17 cellular contexts compared by ENCODE assay signal in genomic region chr20:50799176-50799889, GRCh38. TPM values are rescaled to one million over a fixed set of nuclear protein-coding genes. Genes with fewer than 3 reads are reported as not detected.
DNase-seq lines count a peak whose midpoint lies in the region; ATAC-seq and TF ChIP-seq lines count a peak whose summit lies in the region.
"Had no signal": no experiment of that assay in that cellular context is flagged by ENCODE, and none has a peak within 500 bp of the region (broad histone marks: within the 10 kb centered on the region; RNA-seq: fewer than 3 reads in every experiment).

No MANE protein-coding gene starts in this region.

- H3K4me1 Mint-ChIP-seq in activated naive CD8-positive, alpha-beta T cell treated with anti-CD3 and anti-CD28 coated beads for 36 hours: peaks cover 31% of the 10 kb centered on the region
- H3K4me1 Mint-ChIP-seq in neural crest cell: peaks cover 6% of the 10 kb centered on the region
- peaks cover 12% of the 10 kb centered on the region for H3K4me1 Mint-ChIP-seq in activated CD4-positive, alpha-beta T cell treated with anti-CD3 and anti-CD28 coated beads for 36 hours

- H3K36me3 Mint-ChIP-seq in activated naive CD8-positive, alpha-beta T cell treated with anti-CD3 and anti-CD28 coated beads for 36 hours: peaks cover 4% of the 10 kb centered on the region
- no peaks in the 10 kb centered on the region for H3K36me3 Mint-ChIP-seq in neural crest cell (ENCODE audit: low read depth)
- no peaks in the 10 kb centered on the region for H3K36me3 Mint-ChIP-seq in activated CD4-positive, alpha-beta T cell treated with anti-CD3 and anti-CD28 coated beads for 36 hours (ENCODE audit: low read depth)

- CTCF ChIA-PET in activated CD4-positive, alpha-beta T cell treated with anti-CD3 and anti-CD28 coated beads for 36 hours (lab: Charles Lee): no interaction called here

- ATAC-seq in GM19395 (IDR thresholded peaks at IDR 0.05; ENCODE audit: unreplicated experiment): peak; percentile 1
- ATAC-seq in activated CD4-positive, alpha-beta T cell treated with anti-CD3 and anti-CD28 coated beads for 36 hours: no peak
- no peak for ATAC-seq in HG02623 (IDR thresholded peaks at IDR 0.05; ENCODE audit: unreplicated experiment)

- intact Hi-C loops in activated CD4-positive, alpha-beta T cell treated with anti-CD3 and anti-CD28 coated beads for 36 hours (cut with DNase I, micrococcal nuclease): loop anchor here in 1 of 2 experiments (10.0 kb wide), 1 partner anchor 735 kb away; no protein-coding TSS in a partner anchor

- in situ Hi-C loops in KBM-7 (cut with MboI; ENCODE audit: low pct_unique_long_range_greater_than_20kb, low sequenced_read_pairs): no loop called here

- peak; percentile 44 for DNase-seq in ELF-1 (ENCODE audit: low read depth, low spot score)
- no peak for DNase-seq in activated naive CD8-positive, alpha-beta T cell treated with anti-CD3 and anti-CD28 coated beads for 36 hours
- no peak for DNase-seq in neural crest cell (ENCODE audit: low read depth, low spot score)
- no peak for DNase-seq in activated CD4-positive, alpha-beta T cell treated with anti-CD3 and anti-CD28 coated beads for 36 hours
- no peak for DNase-seq in KBM-7
- DNase-seq in NCI-H1105 treated with DMSO at 0.1 percent for 48 hours (lab: John Stamatoyannopoulos, UW): no peak
- DNase-seq: activated CD8-positive, alpha-beta memory T cell treated with anti-CD3 and anti-CD28 coated beads for 24 hours; activated gamma-delta T cell treated with Interleukin-2 at 50 U/mL for 16 hours; C1 segment of cervical spinal cord; DMS79 treated with DMSO at 0.1 percent for 48 hours; islet precursor cell; MV-4-11; NCI-H2171; ovary; testis had no signal

- no peak for TF ChIP-seq CTCF in neural crest cell (conservative IDR thresholded peaks at IDR 0.05)

- H3K9me3 Mint-ChIP-seq in activated naive CD8-positive, alpha-beta T cell treated with anti-CD3 and anti-CD28 coated beads for 36 hours: no peaks in the 10 kb centered on the region
- no peaks in the 10 kb centered on the region for H3K9me3 Mint-ChIP-seq in neural crest cell
- H3K9me3 Mint-ChIP-seq in activated CD4-positive, alpha-beta T cell treated with anti-CD3 and anti-CD28 coated beads for 36 hours (ENCODE audit: low read depth): no peaks in the 10 kb centered on the region

- peak overlapping the region; percentile 71 for H3K27ac Mint-ChIP-seq in activated naive CD8-positive, alpha-beta T cell treated with anti-CD3 and anti-CD28 coated beads for 36 hours
- H3K27ac Mint-ChIP-seq in neural crest cell (ENCODE audit: unreplicated experiment): no peak overlapping the region
- no peak overlapping the region for H3K27ac Mint-ChIP-seq in activated CD4-positive, alpha-beta T cell treated with anti-CD3 and anti-CD28 coated beads for 36 hours

- H3K27me3 Mint-ChIP-seq in activated naive CD8-positive, alpha-beta T cell treated with anti-CD3 and anti-CD28 coated beads for 36 hours: no peaks in the 10 kb centered on the region
- H3K27me3 Mint-ChIP-seq in neural crest cell (ENCODE audit: low read depth): no peaks in the 10 kb centered on the region
- no peaks in the 10 kb centered on the region for H3K27me3 Mint-ChIP-seq in activated CD4-positive, alpha-beta T cell treated with anti-CD3 and anti-CD28 coated beads for 36 hours

- POLR2A ChIA-PET in activated CD4-positive, alpha-beta T cell treated with anti-CD3 and anti-CD28 coated beads for 36 hours (lab: Charles Lee): no interaction called here

- no peak overlapping the region for H3K4me3 Mint-ChIP-seq in activated naive CD8-positive, alpha-beta T cell treated with anti-CD3 and anti-CD28 coated beads for 36 hours
- peak overlapping the region; percentile 5 for H3K4me3 Mint-ChIP-seq in neural crest cell
- no peak overlapping the region for H3K4me3 Mint-ChIP-seq in activated CD4-positive, alpha-beta T cell treated with anti-CD3 and anti-CD28 coated beads for 36 hours

RNA-seq across cellular contexts. Expression of gene BCAS4, which starts 4.5 kb away (rescaled TPM):
- total RNA-seq in activated naive CD8-positive, alpha-beta T cell treated with anti-CD3 and anti-CD28 coated beads for 36 hours: 10 to 100 TPM; 27.1 to 28.9 TPM
- 7.3 and 9.0 TPM in 2 replicates for total RNA-seq in neural crest cell
- 10 to 100 TPM; 11.6 to 17.0 TPM for total RNA-seq in activated CD4-positive, alpha-beta T cell treated with anti-CD3 and anti-CD28 coated beads for 36 hours
